ENCODE assay signal across 8 cellular contexts in genomic region chr9:34380511-34381315, GRCh38. TPM values are rescaled to one million over a fixed set of nuclear protein-coding genes. Genes with fewer than 3 reads are reported as not detected.
A peak's percentile ranks its signal among the peaks of the same experiment; 100 is the strongest.
DNase-seq lines count a peak whose midpoint lies in the region; ATAC-seq and TF ChIP-seq lines count a peak whose summit lies in the region.

No MANE protein-coding gene starts in this region.

- peak; percentile 32 for ATAC-seq in GM19397 (IDR thresholded peaks at IDR 0.05; ENCODE audit: unreplicated experiment)
- peak; percentile 88 for ATAC-seq in aorta (ENCODE audit: low FRiP score)

- in situ Hi-C loops in astrocyte of the cerebellum (cut with HindIII; ENCODE audit: low sequenced_read_pairs): no loop called here

- H3K4me3 ChIP-seq in astrocyte of the cerebellum (ENCODE audit: low read depth, low read length) (peak overlapping the region; percentile 38), hepatocyte (peak overlapping the region; percentile 63), rectal smooth muscle tissue (ENCODE audit: low read length) (peak overlapping the region; percentile 62), aorta (ENCODE audit: low read length in 2 of 2) (peak overlapping the region; percentile 11 to 17)

- no peaks in the 10 kb centered on the region for H3K79me2 ChIP-seq in hepatocyte

- H3K9ac ChIP-seq in rectal smooth muscle tissue (ENCODE audit: low read length): peak overlapping the region; percentile 57

- H3K27me3 ChIP-seq in hepatocyte (peaks cover 11% of the 10 kb centered on the region), rectal smooth muscle tissue (ENCODE audit: control insufficient read depth, insufficient read depth, low read length) (no peaks in the 10 kb centered on the region), aorta (ENCODE audit: control insufficient read depth in 1 of 2, insufficient read depth in 2 of 2, low read length in 1 of 2) (no peaks in the 10 kb centered on the region)

- peak overlapping the region; percentile 93 for H2AFZ ChIP-seq in hepatocyte

- H3K4me2 ChIP-seq in hepatocyte: peak overlapping the region; percentile 88

- no peaks in the 10 kb centered on the region for H3K9me2 ChIP-seq in hepatocyte (replicated peaks; ENCODE audit: insufficient read depth)

- H3K27ac ChIP-seq in hepatocyte (peak overlapping the region; percentile 61), rectal smooth muscle tissue (ENCODE audit: low read depth, low read length) (peak overlapping the region; percentile 73), aorta (ENCODE audit: low read depth in 1 of 2, low read length in 2 of 2) (no peak overlapping the region)

- TF ChIP-seq CTCF in astrocyte of the cerebellum (IDR thresholded peaks at IDR 0.05; ENCODE audit: low read depth, low read length, missing control alignments): no peak
- TF ChIP-seq CTCF in hepatocyte (IDR thresholded peaks at IDR 0.05; ENCODE audit: poor library complexity): no peak

- H3K36me3 ChIP-seq in hepatocyte (replicated peaks; ENCODE audit: insufficient read depth, low read depth) (no peaks in the 10 kb centered on the region), rectal smooth muscle tissue (ENCODE audit: control insufficient read depth, insufficient read depth, low read length) (no peaks in the 10 kb centered on the region), aorta (ENCODE audit: control insufficient read depth in 1 of 2, insufficient read depth in 2 of 2, low read length in 1 of 2) (no peaks in the 10 kb centered on the region)

- intact Hi-C loops in aorta (cut with DNase I): no loop called here

- no peaks in the 10 kb centered on the region for H4K20me1 ChIP-seq in hepatocyte (ENCODE audit: insufficient read depth, poor library complexity, severe bottlenecking)

- H3K9me3 ChIP-seq in hepatocyte (ENCODE audit: low read depth) (no peaks in the 10 kb centered on the region), aorta (ENCODE audit: control insufficient read depth, low read length) (no peaks in the 10 kb centered on the region)

- peak; percentile 96 for DNase-seq in AG08396 (ENCODE audit: low spot score)
- peak; percentile 63 for DNase-seq in NCI-H1092 treated with DMSO at 0.1 percent for 48 hours (lab: John Stamatoyannopoulos, UW)
- DNase-seq in T1000 (lab: John Stamatoyannopoulos, UW): peak; percentile 30
- no peak for DNase-seq in astrocyte of the cerebellum (ENCODE audit: low read depth)
- peak; percentile 93 for DNase-seq in hepatocyte (ENCODE audit: low spot score)
- DNase-seq in aorta: peak; percentile 86 to 94

- WGBS in hepatocyte (ENCODE audit: low lambda C conversion rate, missing lambda C conversion rate): 6% methylated on average over 41 of the region's 59 CpGs
- 4 to 6% methylated on average over 49 to 59 of the region's 59 CpGs for WGBS in aorta, 2 donors

- H3K4me1 ChIP-seq in hepatocyte (ENCODE audit: insufficient read depth) (peaks cover 17% of the 10 kb centered on the region), rectal smooth muscle tissue (ENCODE audit: control insufficient read depth, insufficient read depth, low read length) (peaks cover 19% of the 10 kb centered on the region), aorta (ENCODE audit: control insufficient read depth in 1 of 2, insufficient read depth in 2 of 2, low read length in 2 of 2) (no peaks in the 10 kb centered on the region)

RNA-seq across cellular contexts. Expression of gene MYORG, which starts 4.0 kb away (rescaled TPM):
- total RNA-seq in hepatocyte (30.0 and 32.2 TPM in 2 replicates), aorta (1 to 10 TPM; 6.1 to 9.6 TPM)
- polyA plus RNA-seq in hepatocyte (13.2 and 23.4 TPM in 2 replicates), aorta (1 to 10 TPM; 1.6 to 2.1 TPM)

RNA-seq across cellular contexts. Expression of gene NUDT2, which starts 51.3 kb away (rescaled TPM):
- 19.6 and 29.0 TPM in 2 replicates for total RNA-seq in hepatocyte
- polyA plus RNA-seq in hepatocyte: 23.4 and 40.8 TPM in 2 replicates
- 10 to 100 TPM; 13.6 to 17.1 TPM for total RNA-seq in aorta
- polyA plus RNA-seq in aorta: 10 to 100 TPM; 27.4 to 38.3 TPM

RNA-seq across cellular contexts. Expression of gene KIF24, which starts 51.6 kb away (rescaled TPM):
- total RNA-seq in hepatocyte: 1.3 and 1.8 TPM in 2 replicates
- 0.71 and 1.0 TPM in 2 replicates for polyA plus RNA-seq in hepatocyte
- under 1 TPM; 0.32 to 0.78 TPM for total RNA-seq in aorta
- under 1 TPM in 1 of 2 donors, not detected in 1; 0.10 TPM for polyA plus RNA-seq in aorta

Comparison
In these comparisons a context has a peak if more than half of its experiments do, and no peak if none do; other contexts are left out.
1. H3K27ac ChIP-seq: peak in hepatocyte (single experiment) and rectal smooth muscle tissue (single experiment); none in aorta (0 of 2).
2. Peak in every context shown above with its lines, with median percentiles within 50 percentile points of each other: H3K4me3 ChIP-seq.